1 cellular context compared by ENCODE assay signal in the genomic region with DNA sequence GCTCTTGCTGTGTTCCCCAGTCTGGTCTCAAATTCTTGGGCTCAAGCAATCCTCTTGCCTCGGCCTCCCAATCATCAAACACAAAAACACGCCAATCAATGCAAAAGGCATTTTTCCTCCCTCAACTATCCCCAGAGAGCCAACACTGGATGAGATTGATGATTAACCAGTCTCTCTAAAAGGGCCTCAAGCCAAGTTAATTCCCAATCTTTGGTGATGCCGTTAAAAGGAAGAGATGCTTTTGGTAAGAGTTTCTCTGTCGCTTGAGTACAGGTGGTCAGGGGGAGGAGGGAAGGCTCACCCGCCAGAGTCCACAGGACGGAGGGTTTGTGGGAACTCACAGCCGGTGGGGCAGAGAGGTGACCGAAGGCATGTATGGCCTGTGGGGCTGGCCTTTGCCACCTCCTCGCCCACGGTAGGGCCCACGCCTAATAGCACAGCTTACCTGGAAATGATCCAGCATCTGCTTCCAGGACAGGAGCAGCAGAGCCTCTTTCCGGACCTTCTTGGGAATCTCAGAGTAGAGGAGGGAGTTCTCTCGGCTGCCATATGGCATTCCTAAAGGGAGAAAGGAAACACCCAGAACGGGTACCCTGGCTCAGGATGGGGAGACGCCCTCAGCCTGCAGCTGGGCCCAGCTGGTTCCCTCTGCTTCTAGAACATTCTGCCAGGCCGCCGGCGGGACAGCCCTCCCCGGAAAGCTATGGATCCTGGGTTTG.
TF ChIP-seq lines count a peak whose summit lies in the region.

No MANE protein-coding gene starts in this region.

TF ChIP-seq in HepG2, 621 proteins besides CTCF, POLR2A, EP300 and RAD21 (continued from another document and continues in another):
- no peak for TF ChIP-seq MTF2 (CRISPR knock-in tag; IDR thresholded peaks at IDR 0.05; ENCODE audit: borderline replicate concordance)
- no peak for TF ChIP-seq MLX (CRISPR knock-in tag; IDR thresholded peaks at IDR 0.05)
- TF ChIP-seq MTA1 (CRISPR knock-in tag; IDR thresholded peaks at IDR 0.05; ENCODE audit: borderline replicate concordance), result peak; percentile 94
- TF ChIP-seq PCBP2 (optimal IDR thresholded peaks at IDR 0.05; ENCODE audit: low read depth, low read length, poor library complexity, severe bottlenecking), result no peak
- no peak for TF ChIP-seq ZSCAN12 (CRISPR knock-in tag; IDR thresholded peaks at IDR 0.05)
- TF ChIP-seq STAT6 (CRISPR knock-in tag; IDR thresholded peaks at IDR 0.05; ENCODE audit: borderline replicate concordance), result no peak
- TF ChIP-seq NFYC (CRISPR knock-in tag; IDR thresholded peaks at IDR 0.05), result no peak
- TF ChIP-seq RELA (CRISPR knock-in tag; IDR thresholded peaks at IDR 0.05), result no peak
- no peak for TF ChIP-seq AKAP8 (CRISPR knock-in tag; IDR thresholded peaks at IDR 0.05)
- 0 out of 2 replicates have a peak, but pooled peaks have one; percentile 5 for TF ChIP-seq STAG1 (CRISPR knock-in tag; IDR thresholded peaks at IDR 0.05)
- peak; percentile 64; the same call in 1 of the 2 replicates for TF ChIP-seq ZNF574 (CRISPR knock-in tag; IDR thresholded peaks at IDR 0.05)
- no peak; the same call in 1 of the 2 replicates for TF ChIP-seq HMG20A (CRISPR knock-in tag; IDR thresholded peaks at IDR 0.05; ENCODE audit: borderline replicate concordance)
- TF ChIP-seq, protein P1, sequence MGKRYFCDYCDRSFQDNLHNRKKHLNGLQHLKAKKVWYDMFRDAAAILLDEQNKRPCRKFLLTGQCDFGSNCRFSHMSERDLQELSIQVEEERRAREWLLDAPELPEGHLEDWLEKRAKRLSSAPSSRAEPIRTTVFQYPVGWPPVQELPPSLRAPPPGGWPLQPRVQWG (CRISPR knock-in tag; IDR thresholded peaks at IDR 0.05; ENCODE audit: borderline replicate concordance, low read depth), result no peak
- TF ChIP-seq ZSCAN29 (CRISPR knock-in tag; conservative IDR thresholded peaks at IDR 0.05), result 0 out of 2 replicates have a peak, but pooled peaks have one; percentile 24
- TF ChIP-seq TCF7 (IDR thresholded peaks at IDR 0.05; ENCODE audit: low read depth), result peak; percentile 58; the same call in 1 of the 2 replicates
- peak; percentile 72 for TF ChIP-seq SALL1 (CRISPR knock-in tag; IDR thresholded peaks at IDR 0.05)
- peak; percentile 44; the same call in 1 of the 2 replicates for TF ChIP-seq HMGXB3 (CRISPR knock-in tag; IDR thresholded peaks at IDR 0.05; ENCODE audit: borderline replicate concordance)
- peak; percentile 57; the same call in 1 of the 2 replicates for TF ChIP-seq ZNF280D (CRISPR knock-in tag; IDR thresholded peaks at IDR 0.05)
- no peak for TF ChIP-seq ZNF331 (CRISPR knock-in tag; IDR thresholded peaks at IDR 0.05)
- TF ChIP-seq ZNF724P (CRISPR knock-in tag; IDR thresholded peaks at IDR 0.05; ENCODE audit: borderline replicate concordance), result no peak
- TF ChIP-seq, protein P2, sequence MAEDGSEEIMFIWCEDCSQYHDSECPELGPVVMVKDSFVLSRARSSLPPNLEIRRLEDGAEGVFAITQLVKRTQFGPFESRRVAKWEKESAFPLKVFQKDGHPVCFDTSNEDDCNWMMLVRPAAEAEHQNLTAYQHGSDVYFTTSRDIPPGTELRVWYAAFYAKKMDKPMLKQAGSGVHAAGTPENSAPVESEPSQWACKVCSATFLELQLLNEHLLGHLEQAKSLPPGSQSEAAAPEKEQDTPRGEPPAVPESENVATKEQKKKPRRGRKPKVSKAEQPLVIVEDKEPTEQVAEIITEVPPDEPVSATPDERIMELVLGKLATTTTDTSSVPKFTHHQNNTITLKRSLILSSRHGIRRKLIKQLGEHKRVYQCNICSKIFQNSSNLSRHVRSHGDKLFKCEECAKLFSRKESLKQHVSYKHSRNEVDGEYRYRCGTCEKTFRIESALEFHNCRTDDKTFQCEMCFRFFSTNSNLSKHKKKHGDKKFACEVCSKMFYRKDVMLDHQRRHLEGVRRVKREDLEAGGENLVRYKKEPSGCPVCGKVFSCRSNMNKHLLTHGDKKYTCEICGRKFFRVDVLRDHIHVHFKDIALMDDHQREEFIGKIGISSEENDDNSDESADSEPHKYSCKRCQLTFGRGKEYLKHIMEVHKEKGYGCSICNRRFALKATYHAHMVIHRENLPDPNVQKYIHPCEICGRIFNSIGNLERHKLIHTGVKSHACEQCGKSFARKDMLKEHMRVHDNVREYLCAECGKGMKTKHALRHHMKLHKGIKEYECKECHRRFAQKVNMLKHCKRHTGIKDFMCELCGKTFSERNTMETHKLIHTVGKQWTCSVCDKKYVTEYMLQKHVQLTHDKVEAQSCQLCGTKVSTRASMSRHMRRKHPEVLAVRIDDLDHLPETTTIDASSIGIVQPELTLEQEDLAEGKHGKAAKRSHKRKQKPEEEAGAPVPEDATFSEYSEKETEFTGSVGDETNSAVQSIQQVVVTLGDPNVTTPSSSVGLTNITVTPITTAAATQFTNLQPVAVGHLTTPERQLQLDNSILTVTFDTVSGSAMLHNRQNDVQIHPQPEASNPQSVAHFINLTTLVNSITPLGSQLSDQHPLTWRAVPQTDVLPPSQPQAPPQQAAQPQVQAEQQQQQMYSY (CRISPR knock-in tag; IDR thresholded peaks at IDR 0.05), result no peak
- TF ChIP-seq ZSCAN9 (CRISPR knock-in tag; IDR thresholded peaks at IDR 0.05; ENCODE audit: borderline replicate concordance), result peak; percentile 75
- TF ChIP-seq CREB1 (IDR thresholded peaks at IDR 0.05), result no peak
- peak; percentile 61 for TF ChIP-seq CREB1 (CRISPR knock-in tag; IDR thresholded peaks at IDR 0.05)
- TF ChIP-seq ZNF530 (CRISPR knock-in tag; IDR thresholded peaks at IDR 0.05; ENCODE audit: low read depth), result no peak
- TF ChIP-seq ETV5 (CRISPR knock-in tag; IDR thresholded peaks at IDR 0.05; ENCODE audit: borderline replicate concordance), result peak; percentile 33; the same call in 1 of the 2 replicates
- 0 out of 2 replicates have a peak, but pooled peaks have one; percentile 24 for TF ChIP-seq ZBTB38 (CRISPR knock-in tag; IDR thresholded peaks at IDR 0.05)
- 0 out of 2 replicates have a peak, but pooled peaks have one; percentile 26 for TF ChIP-seq ZNF431 (CRISPR knock-in tag; IDR thresholded peaks at IDR 0.05; ENCODE audit: borderline replicate concordance, low read depth)
- no peak for TF ChIP-seq MAZ (IDR thresholded peaks at IDR 0.05; ENCODE audit: borderline replicate concordance, low read depth, low read length)
- peak; percentile 33; the same call in 1 of the 2 replicates for TF ChIP-seq MAZ (CRISPR knock-in tag; IDR thresholded peaks at IDR 0.05; ENCODE audit: low read depth)
- TF ChIP-seq FOSL2 (CRISPR knock-in tag; IDR thresholded peaks at IDR 0.05), result 0 out of 2 replicates have a peak, but pooled peaks have one; percentile 26
- TF ChIP-seq NR1H2 (CRISPR knock-in tag; IDR thresholded peaks at IDR 0.05; ENCODE audit: borderline replicate concordance, low read depth), result no peak
- TF ChIP-seq POLR2AphosphoS5 (IDR thresholded peaks at IDR 0.05; ENCODE audit: low read depth, low read length), result peak; percentile 74
- no peak for TF ChIP-seq NPAS2 (CRISPR knock-in tag; IDR thresholded peaks at IDR 0.05; ENCODE audit: borderline replicate concordance)
- TF ChIP-seq STAT5B (CRISPR knock-in tag; IDR thresholded peaks at IDR 0.05), result no peak
- TF ChIP-seq HDAC2 (CRISPR knock-in tag; IDR thresholded peaks at IDR 0.05), result peak; percentile 46; the same call in 1 of the 2 replicates
- TF ChIP-seq IRX3 (CRISPR knock-in tag; IDR thresholded peaks at IDR 0.05; ENCODE audit: borderline replicate concordance, low read depth), result no peak
- no peak for TF ChIP-seq ZNF883 (CRISPR knock-in tag; IDR thresholded peaks at IDR 0.05; ENCODE audit: not compliant biosample characterization)
